ENCODE assay signal across 29 cellular contexts in the genomic region with DNA sequence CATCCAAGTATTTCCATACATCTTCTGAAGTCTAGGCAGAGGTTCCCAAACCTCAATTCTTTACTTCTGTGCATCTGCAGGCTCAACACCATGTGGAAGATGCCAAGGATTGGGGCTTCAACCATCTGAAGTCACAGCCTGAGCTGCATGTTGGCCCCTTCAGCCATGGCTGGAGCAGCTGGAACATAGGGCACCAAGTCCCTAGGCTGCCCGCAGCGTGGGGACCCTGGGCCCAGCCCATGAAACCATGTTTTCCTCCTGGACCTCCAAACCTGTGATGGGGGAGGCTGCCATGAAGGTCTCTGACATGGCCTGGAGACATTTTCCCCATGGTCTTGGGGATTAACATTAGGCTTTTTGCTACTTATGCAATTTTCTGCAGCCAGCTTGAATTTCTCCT.
"Had no signal": no experiment of that assay in that cellular context is flagged by ENCODE, and none has a peak within 500 bp of the region (broad histone marks: within the 10 kb centered on the region; RNA-seq: fewer than 3 reads in every experiment).

No MANE protein-coding gene starts in this region.

- H3K36me3 ChIP-seq: colonic mucosa, esophagus muscularis mucosa, esophagus squamous epithelium, gastrocnemius medialis, gastroesophageal sphincter, heart left ventricle, heart right ventricle had no signal

- DNase-seq: colonic mucosa; cortex of kidney; dermis blood vessel endothelial cell; dorsolateral prefrontal cortex; effector CD4-positive, alpha-beta T cell; effector CD8-positive, alpha-beta T cell; effector memory CD4-positive, alpha-beta T cell; effector memory CD8-positive, alpha-beta T cell; erythroblast; esophagus squamous epithelium; foreskin fibroblast; foreskin keratinocyte; foreskin melanocyte; gastrocnemius medialis; glutamatergic neuron; head of caudate nucleus; heart left ventricle; heart right ventricle had no signal

- H3K4me2 ChIP-seq: hepatocyte had no signal

- H3K27me3 Mint-ChIP-seq: dendritic cell treated with granulocyte-macrophage colony-stimulating factor and Interleukin-4, amounts not matched to agents 40 ng/mL and 50 ng/mL, for 4 days; effector memory CD8-positive, alpha-beta T cell had no signal

- H3K9me3 ChIP-seq: colonic mucosa, esophagus muscularis mucosa, esophagus squamous epithelium, gastrocnemius medialis had no signal

- H3K4me3 ChIP-seq: colonic mucosa, coronary artery, dorsolateral prefrontal cortex, esophagus muscularis mucosa, esophagus squamous epithelium, gastrocnemius medialis, gastroesophageal sphincter, heart left ventricle, heart right ventricle, hepatocyte had no signal

- H3K27ac Mint-ChIP-seq: dendritic cell treated with granulocyte-macrophage colony-stimulating factor and Interleukin-4, amounts not matched to agents 40 ng/mL and 50 ng/mL, for 4 days; effector memory CD8-positive, alpha-beta T cell had no signal

- FAIRE-seq: colon, endometrium, endothelial cell of umbilical vein, frontal cortex had no signal

- H3K27me3 ChIP-seq: colonic mucosa, dorsolateral prefrontal cortex, esophagus muscularis mucosa, esophagus squamous epithelium, foreskin keratinocyte, gastrocnemius medialis, gastroesophageal sphincter, heart left ventricle, heart right ventricle, hepatocyte had no signal

- ATAC-seq: effector memory CD8-positive, alpha-beta T cell; esophagus mucosa; foreskin keratinocyte; gastrocnemius medialis; gastroesophageal sphincter; heart left ventricle; heart right ventricle had no signal

- H3K79me2 ChIP-seq: hepatocyte had no signal

- H3K4me3 Mint-ChIP-seq: dendritic cell treated with granulocyte-macrophage colony-stimulating factor and Interleukin-4, amounts not matched to agents 40 ng/mL and 50 ng/mL, for 4 days; effector memory CD8-positive, alpha-beta T cell had no signal

- H3K4me1 ChIP-seq: colonic mucosa, esophagus muscularis mucosa, esophagus squamous epithelium, foreskin keratinocyte, gastrocnemius medialis, gastroesophageal sphincter, heart left ventricle, heart right ventricle had no signal

- H2AFZ ChIP-seq: hepatocyte had no signal

- H3K27ac ChIP-seq: colonic mucosa, coronary artery, dorsolateral prefrontal cortex, epithelial cell of prostate, esophagus muscularis mucosa, esophagus squamous epithelium, foreskin keratinocyte, gastrocnemius medialis, gastroesophageal sphincter, heart left ventricle, heart right ventricle, hepatocyte had no signal
